Comparison of ENCODE assay signal across 9 cellular contexts in genomic region chr15:63505842-63506222, GRCh38. TPM values are rescaled to one million over a fixed set of nuclear protein-coding genes. Genes with fewer than 3 reads are reported as not detected.
DNase-seq lines count a peak whose midpoint lies in the region; ATAC-seq and TF ChIP-seq lines count a peak whose summit lies in the region.
"Had no signal": no experiment of that assay in that cellular context is flagged by ENCODE, and none has a peak within 500 bp of the region (broad histone marks: within the 10 kb centered on the region; RNA-seq: fewer than 3 reads in every experiment).

No MANE protein-coding gene starts in this region.

- 0 out of 2 replicates have a peak overlapping the region, but pooled peaks have one; percentile 1 for H3K14ac ChIP-seq in IMR-90 (replicated peaks; ENCODE audit: low read depth, low read length)

- TSS peak; percentile 30 for BruUV-seq in A673 (replicated peaks; lab: Mats Ljungman, UMichigan)
- no TSS peak for BruUV-seq in IMR-90 (replicated peaks; lab: Mats Ljungman, UMichigan)

- CTCF ChIA-PET in A673 (lab: Charles Lee) (interaction anchor here (1.0 to 1.6 kb wide), 2 partner anchors 18 to 52 kb away, joined by 3 to 4 read pairs; no protein-coding TSS in a partner anchor), IMR-90 (lab: Yijun Ruan, JAX) (interaction anchor here (0.6 to 1.7 kb wide), 6 partner anchors 10 to 416 kb away, joined by 3 to 9 read pairs (median 4); no protein-coding TSS in a partner anchor)

- TF ChIP-seq POLR2A in IMR-90 (IDR thresholded peaks at IDR 0.05; ENCODE audit: low read depth, low read length), result no peak

- peaks cover 18% of the 10 kb centered on the region for H3K9me1 ChIP-seq in IMR-90 (ENCODE audit: insufficient read depth, low read length)

- H2BK20ac ChIP-seq in IMR-90 (ENCODE audit: low read depth, low read length), result no peak overlapping the region

- H3K27ac ChIP-seq in A673 (ENCODE audit: low read depth, low read length, poor library complexity, severe bottlenecking), result peak overlapping the region; percentile 89
- H3K27ac ChIP-seq in IMR-90 (ENCODE audit: insufficient read depth, low read length), result no peak overlapping the region

- no peak for TF ChIP-seq CTCF in A673 (conservative IDR thresholded peaks at IDR 0.05; ENCODE audit: low read depth, low read length)
- no peak for TF ChIP-seq CTCF in IMR-90 (conservative IDR thresholded peaks at IDR 0.05; ENCODE audit: low read depth, low read length)
- TF ChIP-seq CTCF in cardiac fibroblast (IDR thresholded peaks at IDR 0.05; ENCODE audit: low read depth, low read length), result no peak

- peak overlapping the region; percentile 90 for H3K9ac ChIP-seq in IMR-90 (ENCODE audit: low read depth, low read length)
- H3K9ac ChIP-seq in mucosa of stomach (ENCODE audit: low read length), result peak overlapping the region; percentile 92

- no peak for DNase-seq in A673 (ENCODE audit: low spot score)
- DNase-seq in IMR-90, result no peak
- no peak for DNase-seq in cardiac fibroblast (ENCODE audit: low read depth in 2 of 2)
- DNase-seq in NCI-H446 treated with DMSO at 0.1 percent for 48 hours (lab: John Stamatoyannopoulos, UW), result no peak
- DNase-seq in NCI-H510A treated with DMSO at 0.1 percent for 48 hours (lab: John Stamatoyannopoulos, UW), result no peak
- DNase-seq in left colon, result no peak
- no peak for DNase-seq in glomerular visceral epithelial cell (ENCODE audit: extremely low spot score)
- DNase-seq: NCI-H2107 had no signal

- peak overlapping the region; percentile 79 for H3K4me2 ChIP-seq in IMR-90 (ENCODE audit: low read depth, low read length)

- H4K8ac ChIP-seq in IMR-90 (ENCODE audit: low read depth in 2 of 2, low read length in 2 of 2), result no peak overlapping the region

- POLR2A ChIA-PET in A673 (lab: Charles Lee; ENCODE audit: low non-redundant PET) (no interaction called here), IMR-90 (lab: Charles Lee; ENCODE audit: unreplicated experiment) (interaction anchor here (0.7 kb wide), 1 partner anchor 13 kb away, joined by 3 read pairs; no protein-coding TSS in a partner anchor)

- H3K79me1 ChIP-seq in IMR-90 (ENCODE audit: low read depth in 1 of 2, low read length in 2 of 2), result peaks cover 8 to 58% of the 10 kb centered on the region in 2 experiments

- H3K18ac ChIP-seq in IMR-90 (ENCODE audit: low read depth, low read length), result no peak overlapping the region

- no peak overlapping the region for H2BK120ac ChIP-seq in IMR-90 (ENCODE audit: low read depth, low read length)

- H3K36me3 ChIP-seq in A673 (ENCODE audit: insufficient read depth, low read length, poor library complexity, severe bottlenecking) (no peaks in the 10 kb centered on the region), IMR-90 (ENCODE audit: control insufficient read depth, insufficient read depth, low read length) (no peaks in the 10 kb centered on the region), mucosa of stomach (ENCODE audit: control insufficient read depth, insufficient read depth, low read length) (no peaks in the 10 kb centered on the region)

- H3K4ac ChIP-seq in IMR-90 (ENCODE audit: low read depth, low read length), result peak overlapping the region; percentile 39; the same call in 1 of the 2 replicates

- peak overlapping the region; percentile 28 for H3K23ac ChIP-seq in IMR-90 (ENCODE audit: low read depth, low read length)

- H2BK15ac ChIP-seq in IMR-90 (ENCODE audit: low read depth, low read length), result no peak overlapping the region

- H3K4me3 ChIP-seq in A673 (ENCODE audit: low read depth, low read length, poor library complexity, severe bottlenecking) (peak overlapping the region; percentile 85), IMR-90 (ENCODE audit: insufficient read depth, low read depth, low read length) (peak overlapping the region; percentile 74), cardiac fibroblast (replicated peaks in 1 of 2; ENCODE audit: low read depth in 2 of 2, low read length in 2 of 2) (peak overlapping the region; percentile 78 to 82), mucosa of stomach (ENCODE audit: low read length) (peak overlapping the region; percentile 64)

- H2AK9ac ChIP-seq in IMR-90 (replicated peaks; ENCODE audit: low read depth, low read length, poor library complexity), result no peak overlapping the region

- H3K56ac ChIP-seq in IMR-90 (ENCODE audit: extremely low read depth, insufficient read depth, low read length), result peak overlapping the region; percentile 36

- in situ Hi-C loops in IMR-90 (cut with MboI; ENCODE audit: low sequenced_read_pairs), result no loop called here

- ATAC-seq in IMR-90 (ENCODE audit: low read depth), result no peak
- no peak for ATAC-seq in left colon

- H2AK5ac ChIP-seq in IMR-90 (ENCODE audit: low read depth, low read length), result no peak overlapping the region

- H3K4me1 ChIP-seq in A673 (ENCODE audit: insufficient read depth, low read length, poor library complexity, severe bottlenecking), result peaks cover 75% of the 10 kb centered on the region
- H3K4me1 ChIP-seq in IMR-90 (ENCODE audit: control insufficient read depth, insufficient read depth, low read length), result peaks cover 23% of the 10 kb centered on the region
- H3K4me1 ChIP-seq in mucosa of stomach (ENCODE audit: control insufficient read depth, insufficient read depth, low read length), result peaks cover 55% of the 10 kb centered on the region

- no peak overlapping the region for H2AFZ ChIP-seq in IMR-90 (replicated peaks; ENCODE audit: low read length, poor library complexity)

- TF ChIP-seq RAD21 in IMR-90 (IDR thresholded peaks at IDR 0.05; ENCODE audit: low read length), result no peak

- dilution Hi-C loops in IMR-90 (cut with HindIII; ENCODE audit: low sequenced_read_pairs, unreplicated experiment), result no loop called here

- intact Hi-C loops in A673 (cut with micrococcal nuclease; ENCODE audit: unreplicated experiment) (loop anchor here (10.0 kb wide), 1 partner anchor 221 kb away; no protein-coding TSS in a partner anchor), IMR-90 (cut with micrococcal nuclease) (loop anchor here (1.0 to 2.0 kb wide), 4 partner anchors 40 to 217 kb away; partner anchors contain the start of gene FBXL22), left colon (cut with DNase I, micrococcal nuclease) (no loop called here)

- H4K91ac ChIP-seq in IMR-90 (ENCODE audit: insufficient read depth, low read depth, low read length), result no peak overlapping the region

- no peaks in the 10 kb centered on the region for H3K9me3 ChIP-seq in A673 (ENCODE audit: low read depth, low read length, poor library complexity, severe bottlenecking)
- H3K9me3 ChIP-seq in IMR-90 (ENCODE audit: control insufficient read depth, insufficient read depth, low read length), result no peaks in the 10 kb centered on the region
- H3K9me3 ChIP-seq in mucosa of stomach (ENCODE audit: control insufficient read depth, low read length), result no peaks in the 10 kb centered on the region

- H4K20me1 ChIP-seq in IMR-90 (ENCODE audit: insufficient read depth, low read length), result peaks cover 47% of the 10 kb centered on the region; the same call in 1 of the 2 replicates

- H4K5ac ChIP-seq in IMR-90 (ENCODE audit: low read depth, low read length), result no peak overlapping the region

- no peaks in the 10 kb centered on the region for H3K27me3 ChIP-seq in A673 (replicated peaks; ENCODE audit: insufficient read depth, low read depth, low read length, poor library complexity)
- no peaks in the 10 kb centered on the region for H3K27me3 ChIP-seq in IMR-90 (ENCODE audit: control insufficient read depth, insufficient read depth, low read length)
- H3K27me3 ChIP-seq in mucosa of stomach (ENCODE audit: control insufficient read depth, insufficient read depth, low read length), result no peaks in the 10 kb centered on the region

- H2BK5ac ChIP-seq in IMR-90 (ENCODE audit: low read depth, low read length, poor library complexity, severe bottlenecking), result peak overlapping the region; percentile 37

- WGBS in IMR-90 (ENCODE audit: extremely low coverage in 2 of 2, insufficient read length in 1 of 2), 2 experiments, result no CpG with 5 or more reads among the region's 8 CpGs

TF ChIP-seq in IMR-90, 13 proteins besides CTCF, POLR2A, EP300 and RAD21 (continues in another document):
- TF ChIP-seq SMC3 (IDR thresholded peaks at IDR 0.05; ENCODE audit: low read depth, low read length), result no peak
- no peak for TF ChIP-seq BHLHE40 (IDR thresholded peaks at IDR 0.05; ENCODE audit: low read depth, low read length)
- no peak for TF ChIP-seq CHD1 (IDR thresholded peaks at IDR 0.05; ENCODE audit: low read depth, low read length)
- TF ChIP-seq MAFK (IDR thresholded peaks at IDR 0.05; ENCODE audit: low read depth, low read length), result no peak
- no peak for TF ChIP-seq ELK1 (IDR thresholded peaks at IDR 0.05; ENCODE audit: borderline replicate concordance, low read depth, low read length)
- no peak for TF ChIP-seq USF2 (IDR thresholded peaks at IDR 0.05; ENCODE audit: low read depth, low read length)
- TF ChIP-seq RFX5 (IDR thresholded peaks at IDR 0.05; ENCODE audit: low read depth, low read length), result no peak
- no peak for TF ChIP-seq FOS (IDR thresholded peaks at IDR 0.05; ENCODE audit: low read depth, low read length)
- no peak for TF ChIP-seq MAZ (IDR thresholded peaks at IDR 0.05; ENCODE audit: borderline replicate concordance, low read depth, low read length)
- TF ChIP-seq RCOR1 (IDR thresholded peaks at IDR 0.05; ENCODE audit: insufficient replicate concordance, low read length), result no peak
- TF ChIP-seq CEBPB (IDR thresholded peaks at IDR 0.05; ENCODE audit: low read depth, low read length), result no peak
- TF ChIP-seq MXI1 (IDR thresholded peaks at IDR 0.05; ENCODE audit: borderline replicate concordance, low read depth, low read length), result no peak

RNA-seq across cellular contexts. Expression of gene USP3, which starts 1.4 kb away (rescaled TPM):
- 65.3 and 76.7 TPM in 2 replicates for total RNA-seq in A673 (2021)
- total RNA-seq in IMR-90 (2012; rRNA removed), result 46.7 and 52.3 TPM in 2 replicates
- 13.7 and 17.3 TPM in 2 replicates for polyA plus RNA-seq in IMR-90 (2012; rRNA removed)
- polyA plus RNA-seq in IMR-90 (2012; cell fraction: cytosol; rRNA removed), result 6.2 and 15.2 TPM in 2 replicates
- 23.8 and 84.1 TPM in 2 replicates for polyA plus RNA-seq in IMR-90 (2012; cell fraction: nucleus; rRNA removed; ENCODE audit: low replicate concordance)
- 10 to 100 TPM; 74.7 to 79.9 TPM for total RNA-seq in left colon

Comparison
In these comparisons a context has a peak if more than half of its experiments do, and no peak if none do; other contexts are left out.
1. intact Hi-C loops: an anchor here in A673 (10.0 kb wide) and IMR-90 (1.0 to 2.0 kb wide); none called in left colon.